In the genomic region with DNA sequence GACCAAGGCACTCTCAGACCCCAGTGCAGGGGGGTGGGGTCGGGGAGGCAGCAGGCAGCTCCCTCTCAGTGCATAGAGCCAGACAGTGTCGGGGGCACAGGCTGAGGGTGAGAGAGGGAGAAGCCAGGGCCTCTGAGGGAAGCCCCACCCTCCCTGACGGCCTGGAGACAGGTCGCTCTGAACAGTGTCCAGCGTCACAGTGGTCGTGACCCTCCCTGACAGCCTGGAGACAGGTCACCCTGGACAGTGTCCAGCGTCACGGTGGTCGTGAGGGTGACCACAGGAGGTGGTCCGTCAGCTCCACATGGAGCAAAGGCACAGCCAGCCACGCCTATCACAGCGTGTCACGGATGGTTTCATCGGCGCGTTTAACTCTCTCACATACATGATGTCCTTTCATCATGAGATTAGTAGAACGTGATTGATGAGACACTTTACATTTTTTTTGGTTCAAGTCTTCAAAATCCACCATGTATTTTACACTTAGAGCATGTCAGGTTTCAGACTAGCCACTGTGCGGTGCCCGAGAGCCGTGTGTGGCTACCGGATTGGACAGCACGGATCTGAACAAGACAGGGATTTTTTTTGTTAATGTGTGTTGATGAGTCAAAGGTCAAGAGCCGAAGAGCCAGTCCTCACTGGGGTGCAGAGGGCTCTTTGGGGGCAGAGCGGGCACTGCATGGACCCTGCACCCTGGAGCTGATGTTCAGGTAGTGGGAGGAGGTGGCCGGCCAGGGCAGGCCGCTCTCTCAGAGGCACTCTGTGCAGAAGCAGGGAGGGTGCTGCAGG, we compare ENCODE assay signal across 9 cellular contexts. TPM values are rescaled to one million over a fixed set of nuclear protein-coding genes. Genes with fewer than 3 reads are reported as not detected.
A peak's percentile ranks its signal among the peaks of the same experiment; 100 is the strongest.
DNase-seq lines count a peak whose midpoint lies in the region; ATAC-seq, FAIRE-seq and TF ChIP-seq lines count a peak whose summit lies in the region.
"Had no signal": no experiment of that assay in that cellular context is flagged by ENCODE, and none has a peak within 500 bp of the region (broad histone marks: within the 10 kb centered on the region; RNA-seq: fewer than 3 reads in every experiment).

No MANE protein-coding gene starts in this region.

- H3K36me3 ChIP-seq in pancreas = no peaks in the 10 kb centered on the region

- H3K27ac ChIP-seq in foreskin keratinocyte (no peak overlapping the region), pancreas (no peak overlapping the region)

- H3K4me1 ChIP-seq in foreskin keratinocyte (no peaks in the 10 kb centered on the region), pancreas (no peaks in the 10 kb centered on the region)

- peak; percentile 49 for DNase-seq in NCI-H82 (lab: John Stamatoyannopoulos, UW)
- no peak for DNase-seq in NCI-H82 treated with DMSO at 0.1 percent for 48 hours (lab: John Stamatoyannopoulos, UW; ENCODE audit: unreplicated experiment)
- DNase-seq in SKM-1 (lab: John Stamatoyannopoulos, UW; ENCODE audit: unreplicated experiment) = peak; percentile 28
- DNase-seq in foreskin keratinocyte = peak; percentile 13 to 33
- peak in 5 of 6 donors; percentile 48 to 82 (median 68) for DNase-seq in pancreas
- no peak for DNase-seq in D341Med (ENCODE audit: low spot score)
- DNase-seq in GM19239 (ENCODE audit: insufficient read length, low spot score) = no peak

- intact Hi-C loops in pancreas (cut with DNase I) = loop anchor here in 1 of 3 donors (2.0 kb wide), 1 partner anchor 64 kb away; no protein-coding TSS in a partner anchor

- ATAC-seq in foreskin keratinocyte = peak; percentile 47
- ATAC-seq in pancreas = peak; percentile 60 to 78 (median 74)
- no peak for ATAC-seq in HG03432 (IDR thresholded peaks at IDR 0.05; ENCODE audit: unreplicated experiment)

- peaks cover 8% of the 10 kb centered on the region for H3K27me3 ChIP-seq in foreskin keratinocyte
- no peaks in the 10 kb centered on the region for H3K27me3 ChIP-seq in pancreas

- H3K9me3 ChIP-seq in pancreas = no peaks in the 10 kb centered on the region

- H3K4me3 ChIP-seq in pancreas = no peak overlapping the region

- TF ChIP-seq CTCF in foreskin keratinocyte (conservative IDR thresholded peaks at IDR 0.05) = peak; percentile 94
- peak; percentile 8 to 56 (median 39) for TF ChIP-seq CTCF in pancreas (IDR thresholded peaks at IDR 0.05)

- 27 to 37% methylated on average over 25 to 26 of the region's 26 CpGs for WGBS in pancreas, 2 donors

- FAIRE-seq in pancreas (lab: Jason Lieb, UNC) = no peak
- no peak for FAIRE-seq in GM19239 (lab: Jason Lieb, UNC)

RNA-seq across cellular contexts. Expression of a gene that starts 23.9 kb away (rescaled TPM):
- total RNA-seq in foreskin keratinocyte (0.53 and 1.0 TPM in 2 replicates), pancreas (1 to 10 TPM in 1 of 6 donors, under 1 TPM in 5; 0.31 to 1.2 (median 0.60) TPM)
- polyA plus RNA-seq in foreskin keratinocyte (0.85 and 1.8 TPM in 2 replicates), pancreas (1 to 10 TPM in 1 of 2 donors, under 1 TPM in 1; 0.68 to 3.5 TPM)
- total RNA-seq: CD4-positive, CD25-positive, alpha-beta regulatory T cell had no signal
- polyA plus RNA-seq: CD4-positive, CD25-positive, alpha-beta regulatory T cell had no signal

RNA-seq across cellular contexts. Expression of a gene that starts 39.1 kb away (rescaled TPM):
- total RNA-seq in foreskin keratinocyte (50.7 and 52.2 TPM in 2 replicates), pancreas (10 to 100 TPM; 25.9 to 64.1 (median 48.6) TPM)
- polyA plus RNA-seq in foreskin keratinocyte (63.7 and 64.5 TPM in 2 replicates), pancreas (100 to 1,000 TPM; 104 to 107 TPM)

RNA-seq across cellular contexts. Expression of a gene that starts 54.2 kb away (rescaled TPM):
- total RNA-seq in foreskin keratinocyte (28.9 and 29.6 TPM in 2 replicates), pancreas (10 to 100 TPM; 11.6 to 17.8 (median 13.0) TPM)
- polyA plus RNA-seq in foreskin keratinocyte (34.8 and 38.3 TPM in 2 replicates), pancreas (10 to 100 TPM; 78.2 to 79.8 TPM)

RNA-seq across cellular contexts. Expression of a gene that starts 56.8 kb away (rescaled TPM):
- total RNA-seq in foreskin keratinocyte (0.14 and 0.18 TPM in 2 replicates), pancreas (1 to 10 TPM in 1 of 6 donors, under 1 TPM in 4, not detected in 1; 0.09 to 1.9 (median 0.26) TPM)
- polyA plus RNA-seq in foreskin keratinocyte (0.08 TPM in 1 of 2 replicates, not detected in the other), pancreas (under 1 TPM; 0.23 to 0.80 TPM)
- total RNA-seq: CD4-positive, CD25-positive, alpha-beta regulatory T cell had no signal
- polyA plus RNA-seq: CD4-positive, CD25-positive, alpha-beta regulatory T cell had no signal

Comparison
In these comparisons a context has a peak if more than half of its experiments do, and no peak if none do; other contexts are left out.
1. DNase-seq: peak in NCI-H82 (single experiment), SKM-1 (single experiment), foreskin keratinocyte (2 of 2) and pancreas (5 of 6); none in NCI-H82 treated with DMSO at 0.1 percent for 48 hours (single experiment), D341Med (single experiment) and GM19239 (single experiment).